Comparison of ENCODE assay signal across 9 cellular contexts in genomic region chr6:41257369-41258195, GRCh38. TPM values are rescaled to one million over a fixed set of nuclear protein-coding genes. Genes with fewer than 3 reads are reported as not detected.
DNase-seq lines count a peak whose midpoint lies in the region; ATAC-seq and TF ChIP-seq lines count a peak whose summit lies in the region.
"Had no signal": no experiment of that assay in that cellular context is flagged by ENCODE, and none has a peak within 500 bp of the region (broad histone marks: within the 10 kb centered on the region; RNA-seq: fewer than 3 reads in every experiment).

No MANE protein-coding gene starts in this region.

- no peaks in the 10 kb centered on the region for H3K9me3 ChIP-seq in right cardiac atrium (ENCODE audit: control insufficient read depth, low read length)

- H3K4me1 ChIP-seq in right cardiac atrium (ENCODE audit: control insufficient read depth, insufficient read depth, low read length) (no peaks in the 10 kb centered on the region), foreskin keratinocyte (peaks cover 6% of the 10 kb centered on the region)

- 56% methylated on average over 2 of the region's 2 CpGs for WGBS in right cardiac atrium

- no peak overlapping the region for H3K4me3 ChIP-seq in right cardiac atrium (ENCODE audit: low read length)

- CTCF ChIA-PET in RWPE1 (lab: Yijun Ruan, JAX) = no interaction called here

- no peaks in the 10 kb centered on the region for H3K27me3 ChIP-seq in right cardiac atrium (ENCODE audit: control insufficient read depth, insufficient read depth)
- H3K27me3 ChIP-seq in foreskin keratinocyte = peaks cover 15% of the 10 kb centered on the region

- DNase-seq in left ventricle myocardium superior = no peak
- DNase-seq in right cardiac atrium = no peak
- DNase-seq in RWPE1 (ENCODE audit: low spot score) = no peak
- DNase-seq in foreskin keratinocyte = peak; percentile 13 to 43
- DNase-seq in NOMO-1 treated with DMSO at 0.1 percent for 48 hours (lab: John Stamatoyannopoulos, UW; ENCODE audit: unreplicated experiment) = no peak

- H3K27ac ChIP-seq in right cardiac atrium (ENCODE audit: low read length) (no peak overlapping the region), RWPE1 (peak overlapping the region; percentile 76), foreskin keratinocyte (no peak overlapping the region)

- intact Hi-C loops in left ventricle myocardium superior (cut with micrococcal nuclease) = no loop called here
- intact Hi-C loops in right cardiac atrium (cut with DNase I) = no loop called here

- POLR2A ChIA-PET in RWPE1 (lab: Yijun Ruan, JAX; ENCODE audit: low non-redundant PET) = no interaction called here

- ATAC-seq in left ventricle myocardium superior = peak; percentile 48
- ATAC-seq in right cardiac atrium = no peak
- no peak for ATAC-seq in foreskin keratinocyte
- no peak for ATAC-seq in GM18498 (IDR thresholded peaks at IDR 0.05; ENCODE audit: unreplicated experiment)
- no peak for ATAC-seq in HG02852 (IDR thresholded peaks at IDR 0.05; ENCODE audit: unreplicated experiment)
- ATAC-seq in HG03135 (IDR thresholded peaks at IDR 0.05; ENCODE audit: unreplicated experiment) = no peak

- TF ChIP-seq CTCF in RWPE1 (conservative IDR thresholded peaks at IDR 0.05; ENCODE audit: low read depth) = no peak
- TF ChIP-seq CTCF in foreskin keratinocyte (conservative IDR thresholded peaks at IDR 0.05) = no peak

RNA-seq across cellular contexts. Expression of gene TREM1, which starts 28.9 kb away (rescaled TPM):
- total RNA-seq in left ventricle myocardium superior (0.92 TPM), right cardiac atrium (1 to 10 TPM in 3 of 4 donors, under 1 TPM in 1; 0.46 to 2.3 (median 1.3) TPM), foreskin keratinocyte (not detected in 2 replicates)
- polyA plus RNA-seq in right cardiac atrium (1.1 TPM), foreskin keratinocyte (not detected in 2 replicates)
- polyA plus RNA-seq: neural cell had no signal

RNA-seq across cellular contexts. Expression of gene TREML4, which starts 29.4 kb away (rescaled TPM):
- not detected for total RNA-seq in left ventricle myocardium superior
- not detected for total RNA-seq in right cardiac atrium
- not detected for polyA plus RNA-seq in right cardiac atrium
- total RNA-seq in foreskin keratinocyte = not detected in 2 replicates
- not detected in 2 replicates for polyA plus RNA-seq in foreskin keratinocyte
- polyA plus RNA-seq: neural cell had no signal

RNA-seq across cellular contexts. Expression of gene TREML2, which starts 56.6 kb away (rescaled TPM):
- total RNA-seq in left ventricle myocardium superior (not detected), right cardiac atrium (under 1 TPM in 1 of 4 donors, not detected in 3; 0.15 TPM), foreskin keratinocyte (0.07 and 0.17 TPM in 2 replicates)
- polyA plus RNA-seq in right cardiac atrium (0.02 TPM), foreskin keratinocyte (0.04 and 0.18 TPM in 2 replicates)
- polyA plus RNA-seq: neural cell had no signal

Comparison
In these comparisons a context has a peak if more than half of its experiments do, and no peak if none do; other contexts are left out.
1. DNase-seq: peak in foreskin keratinocyte (2 of 2); none in left ventricle myocardium superior (single experiment), right cardiac atrium (0 of 3), RWPE1 (single experiment) and NOMO-1 treated with DMSO at 0.1 percent for 48 hours (single experiment).